ENCODE assay signal across 8 cellular contexts in the genomic region with DNA sequence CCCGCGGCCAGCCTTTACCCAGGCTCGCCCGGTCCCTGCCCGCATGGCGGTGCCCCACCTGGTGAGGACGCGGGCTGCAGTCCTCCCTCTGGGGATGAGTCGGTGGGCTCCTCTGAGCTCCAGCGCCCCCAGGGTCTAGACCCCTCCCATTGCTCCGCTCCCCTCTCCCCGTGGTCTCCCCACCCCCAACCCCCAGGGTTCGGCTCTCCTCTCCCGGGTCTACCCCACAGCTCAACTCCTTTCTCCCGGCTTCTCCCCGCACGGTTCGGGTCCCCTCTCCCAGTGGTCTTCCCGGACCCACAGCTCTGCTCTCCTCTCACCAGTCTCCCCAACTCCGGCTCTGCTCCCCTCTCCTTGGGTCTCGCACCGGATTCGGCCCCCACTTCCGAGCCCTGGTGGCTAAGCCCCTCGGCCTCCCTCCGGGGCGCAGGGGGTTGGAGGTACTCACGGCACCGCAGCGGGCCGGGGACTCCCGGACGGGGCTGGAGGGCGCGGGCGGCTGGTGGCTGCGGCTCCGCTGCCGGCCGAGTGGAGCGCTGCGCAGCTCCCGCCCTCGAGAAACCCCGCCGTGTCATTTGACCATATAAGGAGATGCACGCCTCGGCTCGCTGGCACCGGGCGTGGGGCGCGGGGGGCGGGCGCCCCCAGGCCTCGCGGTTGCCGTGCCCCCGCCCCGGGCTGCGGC. TPM values are rescaled to one million over a fixed set of nuclear protein-coding genes. Genes with fewer than 3 reads are reported as not detected.
A peak's percentile ranks its signal among the peaks of the same experiment; 100 is the strongest.
DNase-seq lines count a peak whose midpoint lies in the region; ATAC-seq and TF ChIP-seq lines count a peak whose summit lies in the region.

A gene with protein sequence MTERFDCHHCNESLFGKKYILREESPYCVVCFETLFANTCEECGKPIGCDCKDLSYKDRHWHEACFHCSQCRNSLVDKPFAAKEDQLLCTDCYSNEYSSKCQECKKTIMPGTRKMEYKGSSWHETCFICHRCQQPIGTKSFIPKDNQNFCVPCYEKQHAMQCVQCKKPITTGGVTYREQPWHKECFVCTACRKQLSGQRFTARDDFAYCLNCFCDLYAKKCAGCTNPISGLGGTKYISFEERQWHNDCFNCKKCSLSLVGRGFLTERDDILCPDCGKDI (minus strand): TSS at position 530 of the 685 bp plus-strand sequence. CDS start 12,535 bp downstream, outside the sequence.

- H3K36me3 ChIP-seq in heart left ventricle, result peaks cover 0 to 29% (median 5%) of the 10 kb centered on the region in 9 donors
- H3K36me3 ChIP-seq in psoas muscle (ENCODE audit: insufficient read depth in 1 of 2, low read depth in 1 of 2), result no peaks in the 10 kb centered on the region
- no peaks in the 10 kb centered on the region for H3K36me3 ChIP-seq in urinary bladder (ENCODE audit: insufficient read depth)

- intact Hi-C loops in heart left ventricle (cut with DNase I) (no loop called here), psoas muscle (cut with DNase I) (no loop called here)

- peak within 1 kb of the TSS; percentile 70 to 96 (median 91) for H3K27ac ChIP-seq in heart left ventricle
- peak within 1 kb of the TSS; percentile 92 for H3K27ac ChIP-seq in psoas muscle
- peak within 1 kb of the TSS; percentile 93 for H3K27ac ChIP-seq in urinary bladder (ENCODE audit: low read depth)

- ATAC-seq in GM21619 (IDR thresholded peaks at IDR 0.05; ENCODE audit: unreplicated experiment) (peak; percentile 100), heart left ventricle (peak; percentile 21 to 64 (median 50)), psoas muscle (peak; percentile 83 to 88 (median 86))

- H3K9me3 ChIP-seq in heart left ventricle (no peaks in the 10 kb centered on the region), psoas muscle (no peaks in the 10 kb centered on the region)

- DNase-seq in Daoy (ENCODE audit: low read depth), result peak; percentile 90
- peak; percentile 54 for DNase-seq in Jurkat, Clone E6-1 (ENCODE audit: low read depth, low spot score)
- DNase-seq in SW 1271 (lab: John Stamatoyannopoulos, UW), result peak; percentile 21 to 50
- DNase-seq in activated naive CD8-positive, alpha-beta T cell treated with anti-CD3 and anti-CD28 coated beads, Interleukin-2, amount 50 U/mL, for 16 hours (ENCODE audit: low read depth, low spot score), result peak; percentile 37
- DNase-seq in heart left ventricle, result peak; percentile 70 to 87 (median 74)
- DNase-seq in psoas muscle, result peak; percentile 78 to 87

- TF ChIP-seq CTCF in heart left ventricle (IDR thresholded peaks at IDR 0.05) (peak in 10 of 12 donors; percentile 9 to 69 (median 44)), psoas muscle (IDR thresholded peaks at IDR 0.05) (peak; percentile 59)

- peak within 1 kb of the TSS; percentile 85 for H3K4me3 ChIP-seq in Jurkat, Clone E6-1 (ENCODE audit: low read length)
- H3K4me3 ChIP-seq in heart left ventricle (peak within 1 kb of the TSS; percentile 19 to 80 (median 70)), psoas muscle (peak within 1 kb of the TSS; percentile 97), urinary bladder (ENCODE audit: low read depth, low read length) (peak within 1 kb of the TSS; percentile 60)

- H3K27me3 ChIP-seq in heart left ventricle, result peaks cover 0 to 22% (median 0%) of the 10 kb centered on the region in 9 donors
- H3K27me3 ChIP-seq in psoas muscle (ENCODE audit: insufficient read depth in 3 of 3, low read length in 2 of 3), result no peaks in the 10 kb centered on the region

- WGBS in heart left ventricle, 4 donors, result 0 to 2% (median 1%) methylated on average over 26 to 61 of the region's 61 CpGs
- 0 to 1% (median 0%) methylated on average over 43 to 61 of the region's 61 CpGs for WGBS in psoas muscle, 3 donors
- WGBS in urinary bladder, result 1% methylated on average over 61 of the region's 61 CpGs

- peak in 1 of 2 donors; percentile 62 for TF ChIP-seq POLR2A in heart left ventricle (IDR thresholded peaks at IDR 0.05)

- H3K4me1 ChIP-seq in heart left ventricle, result peaks cover 0 to 81% (median 21%) of the 10 kb centered on the region in 12 donors
- H3K4me1 ChIP-seq in psoas muscle, result peaks cover 41% of the 10 kb centered on the region
- no peaks in the 10 kb centered on the region for H3K4me1 ChIP-seq in urinary bladder (ENCODE audit: insufficient read depth)

RNA-seq across cellular contexts. Expression of the gene that starts here (rescaled TPM):
- 147 and 173 TPM in 2 replicates for total RNA-seq in Daoy (2014; rRNA removed; shearing (Covaris generic))
- 36.4 TPM for polyA plus RNA-seq in Jurkat, Clone E6-1 (2012; ENCODE audit: insufficient read depth, insufficient read length)
- total RNA-seq in heart left ventricle (1,000 to 10,000 TPM in 7 of 9 donors, 100 to 1,000 TPM in 2; 649 to 4,692 (median 1,370) TPM), psoas muscle (100 to 1,000 TPM in 1 of 4 donors, 10 to 100 TPM in 3; 33.5 to 114 (median 51.7) TPM), urinary bladder (48.4 TPM)
- polyA plus RNA-seq in heart left ventricle (100 to 1,000 TPM; 669 to 913 TPM), psoas muscle (10 to 100 TPM; 24.7 to 40.9 (median 28.5) TPM), urinary bladder (95.1 TPM)

Comparison
In these comparisons a context has a peak if more than half of its experiments do, and no peak if none do; other contexts are left out.
1. Peak in every context shown above with its lines: DNase-seq, ATAC-seq, H3K4me3 ChIP-seq and H3K27ac ChIP-seq.
2. DNase-seq: peak in every context shown above with its lines; median percentile 90 in Daoy; 82 in psoas muscle; 74 in heart left ventricle; 54 in Jurkat, Clone E6-1; 37 in activated naive CD8-positive, alpha-beta T cell treated with anti-CD3 and anti-CD28 coated beads, Interleukin-2, amount 50 U/mL, for 16 hours; 36 in SW 1271.